Comparison of ENCODE assay signal across 8 cellular contexts in genomic region chr12:111598637-111599458, GRCh38. TPM values are rescaled to one million over a fixed set of nuclear protein-coding genes. Genes with fewer than 3 reads are reported as not detected.
A peak's percentile ranks its signal among the peaks of the same experiment; 100 is the strongest.
DNase-seq lines count a peak whose midpoint lies in the region; ATAC-seq and TF ChIP-seq lines count a peak whose summit lies in the region.

ATXN2 (minus strand) TSS chr12:111599315; CDS start chr12:111599034, 281 bp downstream.

- H3K9ac ChIP-seq in PC-3 (ENCODE audit: low read length): peak within 1 kb of the TSS; percentile 81

- H3K36me3 ChIP-seq in PC-3 (ENCODE audit: low read depth, low read length): no peaks in the 10 kb centered on the region
- H3K36me3 ChIP-seq in thymus (ENCODE audit: control insufficient read depth, insufficient read depth): no peaks in the 10 kb centered on the region

- H3K4me3 ChIP-seq in PC-3 (ENCODE audit: low read length) (peak within 1 kb of the TSS; percentile 87), thymus (ENCODE audit: low read length) (peak within 1 kb of the TSS; percentile 98)

- no peaks in the 10 kb centered on the region for H3K27me3 ChIP-seq in PC-3 (ENCODE audit: low read length)
- H3K27me3 ChIP-seq in thymus (ENCODE audit: control insufficient read depth, insufficient read depth): no peaks in the 10 kb centered on the region

- peaks cover 62% of the 10 kb centered on the region for H3K79me2 ChIP-seq in PC-3 (ENCODE audit: low read length)

- BruUV-seq in PC-3 (replicated peaks; lab: Mats Ljungman, UMichigan): no TSS peak

- TF ChIP-seq CTCF in C4-2B (conservative IDR thresholded peaks at IDR 0.05) (no peak), PC-3 (conservative IDR thresholded peaks at IDR 0.05; ENCODE audit: low read depth, low read length) (no peak)

- peak within 1 kb of the TSS; percentile 90 for H2AFZ ChIP-seq in PC-3 (ENCODE audit: low read length)

- WGBS in thymus: under 1% methylated on average over 119 of the region's 120 CpGs

- POLR2A ChIA-PET in PC-3 (lab: Charles Lee; ENCODE audit: unreplicated experiment): interaction anchor here (0.6 to 0.7 kb wide), 2 partner anchors 29 to 664 kb away, joined by 3 to 12 read pairs; no protein-coding TSS in a partner anchor

- peak within 1 kb of the TSS; percentile 90 for H3K4me2 ChIP-seq in PC-3 (ENCODE audit: low read length)

- H4K20me1 ChIP-seq in PC-3 (ENCODE audit: low read length): peaks cover 22% of the 10 kb centered on the region

- H3K4me1 ChIP-seq in PC-3 (ENCODE audit: insufficient read depth, low read length): peaks cover 35% of the 10 kb centered on the region
- H3K4me1 ChIP-seq in thymus (ENCODE audit: control insufficient read depth, insufficient read depth, low read length): peaks cover 2% of the 10 kb centered on the region

- H3F3A ChIP-seq in PC-3 (ENCODE audit: low read length, unreplicated experiment): no peaks in the 10 kb centered on the region

- ATAC-seq in GM19395 (IDR thresholded peaks at IDR 0.05; ENCODE audit: unreplicated experiment): peak; percentile 38
- peak; percentile 39 for ATAC-seq in HG03520 (IDR thresholded peaks at IDR 0.05; ENCODE audit: unreplicated experiment)
- ATAC-seq in PC-3: peak; percentile 20

- intact Hi-C loops in PC-3 (cut with micrococcal nuclease): loop anchor here (5.0 kb wide), 2 partner anchors 42 to 72 kb away; no protein-coding TSS in a partner anchor

- CTCF ChIA-PET in PC-3 (lab: Charles Lee): no interaction called here

- H3K27ac ChIP-seq in C4-2B: peak within 1 kb of the TSS; percentile 88
- peak within 1 kb of the TSS; percentile 77 for H3K27ac ChIP-seq in PC-3 (ENCODE audit: low read length)
- H3K27ac ChIP-seq in thymus (ENCODE audit: low read depth): peak within 1 kb of the TSS; percentile 99

- H3K9me3 ChIP-seq in PC-3 (ENCODE audit: low read length) (no peaks in the 10 kb centered on the region), thymus (ENCODE audit: control insufficient read depth) (no peaks in the 10 kb centered on the region)

- DNase-seq in PC-3: peak; percentile 14
- peak; percentile 71 for DNase-seq in activated naive CD4-positive, alpha-beta T cell treated with Interleukin-2 at 50 U/mL for 16 hours
- peak; percentile 69 for DNase-seq in globus pallidus (ENCODE audit: low spot score)
- DNase-seq in occipital lobe (lab: John Stamatoyannopoulos, UW): peak; percentile 77

- H3K9me2 ChIP-seq in PC-3 (replicated peaks; ENCODE audit: low read length): no peaks in the 10 kb centered on the region

RNA-seq across cellular contexts. Expression of gene ATXN2, which starts in this region (rescaled TPM):
- 17.2 and 24.3 TPM in 2 replicates for total RNA-seq in PC-3 (2014; rRNA removed)
- 79.5 TPM for total RNA-seq in occipital lobe
- polyA plus RNA-seq in thymus: 19.7 TPM

Comparison
In these comparisons a context has a peak if more than half of its experiments do, and no peak if none do; other contexts are left out.
1. Peak in every context shown above with its lines: DNase-seq, ATAC-seq, H3K4me3 ChIP-seq and H3K27ac ChIP-seq.
2. DNase-seq: peak in every context shown above with its lines; median percentile 77 in occipital lobe; 71 in activated naive CD4-positive, alpha-beta T cell treated with Interleukin-2 at 50 U/mL for 16 hours; 69 in globus pallidus; 14 in PC-3.